Comparison of ENCODE assay signal across 8 cellular contexts in the genomic region with DNA sequence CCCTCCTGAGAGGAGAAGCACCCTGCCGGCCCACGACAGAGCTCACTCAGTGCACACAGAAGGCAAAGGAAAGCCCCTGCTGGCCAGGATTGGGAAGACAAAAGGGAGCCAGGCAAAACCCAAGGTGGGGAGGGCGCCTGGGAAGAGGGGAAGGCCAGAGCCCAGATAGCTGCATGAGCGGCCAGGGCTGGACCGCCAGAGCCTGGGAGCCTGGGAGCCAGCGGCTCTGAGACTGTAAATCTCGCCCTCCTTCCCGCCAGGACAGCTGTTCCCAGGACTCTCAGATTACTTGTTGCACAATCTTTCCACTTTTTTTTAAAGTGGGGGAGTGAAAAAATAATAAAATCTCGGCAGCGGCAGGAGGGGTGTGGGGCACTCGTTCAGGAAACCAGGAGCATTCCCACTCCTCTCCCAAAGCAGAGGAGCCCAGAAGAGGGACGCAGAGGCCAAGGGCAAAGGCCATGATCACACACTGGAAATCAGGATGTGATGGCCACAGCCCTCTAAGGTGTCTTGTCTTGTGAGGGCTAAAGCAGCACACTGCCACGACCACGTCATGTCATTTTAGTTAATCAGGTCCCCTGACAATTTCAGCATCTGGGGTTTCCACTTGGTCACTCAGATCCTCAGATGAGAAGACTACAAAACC. TPM values are rescaled to one million over a fixed set of nuclear protein-coding genes. Genes with fewer than 3 reads are reported as not detected.
DNase-seq lines count a peak whose midpoint lies in the region; ATAC-seq and TF ChIP-seq lines count a peak whose summit lies in the region.

No MANE protein-coding gene starts in this region.

- peaks cover 19% of the 10 kb centered on the region for H3K4me1 Mint-ChIP-seq in Caco-2 (ENCODE audit: low read depth, unreplicated experiment)
- peaks cover 38% of the 10 kb centered on the region for H3K4me1 Mint-ChIP-seq in neural progenitor cell

- H3K27me3 ChIP-seq in Caco-2 (replicated peaks; ENCODE audit: control insufficient read depth, insufficient read depth, low read length) (no peaks in the 10 kb centered on the region), PC-3 (ENCODE audit: low read length) (no peaks in the 10 kb centered on the region), neural progenitor cell (no peaks in the 10 kb centered on the region)

- H3K79me2 ChIP-seq in PC-3 (ENCODE audit: low read length) (peaks cover 50% of the 10 kb centered on the region), neural progenitor cell (ENCODE audit: low read depth) (peaks cover 16% of the 10 kb centered on the region)

- intact Hi-C loops in Caco-2 (cut with micrococcal nuclease; ENCODE audit: unreplicated experiment) = no loop called here
- intact Hi-C loops in PC-3 (cut with micrococcal nuclease) = no loop called here

- TF ChIP-seq CTCF in Caco-2 (IDR thresholded peaks at IDR 0.05; ENCODE audit: insufficient read depth in 1 of 2, low read depth in 1 of 2, low read length in 1 of 2, severe bottlenecking in 1 of 2, unreplicated experiment in 1 of 2) (peak; percentile 43 to 49), PC-3 (conservative IDR thresholded peaks at IDR 0.05; ENCODE audit: low read depth, low read length) (peak; percentile 55), neural progenitor cell (IDR thresholded peaks at IDR 0.05) (peak; percentile 60)

- H3K9ac ChIP-seq in PC-3 (ENCODE audit: low read length) = peak overlapping the region; percentile 34
- H3K9ac ChIP-seq in neural progenitor cell = no peak overlapping the region

- H4K20me1 ChIP-seq in PC-3 (ENCODE audit: low read length) (peaks cover 16% of the 10 kb centered on the region), neural progenitor cell (ENCODE audit: low read depth) (peaks cover 89% of the 10 kb centered on the region)

- H3F3A ChIP-seq in PC-3 (ENCODE audit: low read length, unreplicated experiment) (no peaks in the 10 kb centered on the region), neural progenitor cell (ENCODE audit: low read depth) (peaks cover 27% of the 10 kb centered on the region)

- CTCF ChIA-PET in Caco-2 (lab: Charles Lee) (interaction anchor here (0.6 to 2.3 kb wide), 8 partner anchors 8 to 321 kb away, joined by 3 to 11 read pairs (median 4); no protein-coding TSS in a partner anchor), PC-3 (lab: Charles Lee) (no interaction called here)

- H3K4me1 ChIP-seq in Caco-2 = peaks cover 27% of the 10 kb centered on the region
- H3K4me1 ChIP-seq in PC-3 (ENCODE audit: insufficient read depth, low read length) = peaks cover 31% of the 10 kb centered on the region
- peaks cover 16% of the 10 kb centered on the region for H3K4me1 ChIP-seq in neural progenitor cell

- ATAC-seq in PC-3 = peak; percentile 36
- ATAC-seq in esophagus mucosa = peak; percentile 9
- no peak for ATAC-seq in GM18867 (IDR thresholded peaks at IDR 0.05; ENCODE audit: unreplicated experiment)
- no peak for ATAC-seq in activated CD4-positive, CD25-positive, alpha-beta regulatory T cell treated with anti-CD3 and anti-CD28 coated beads, Interleukin-2, amount 50 U/mL, for 24 hours

- POLR2A ChIA-PET in Caco-2 (lab: Charles Lee) = no interaction called here
- POLR2A ChIA-PET in PC-3 (lab: Charles Lee; ENCODE audit: unreplicated experiment) = interaction anchor here (0.6 kb wide), 1 partner anchor 31 kb away, joined by 6 read pairs; no protein-coding TSS in a partner anchor

- no peak overlapping the region for H3K4me3 Mint-ChIP-seq in Caco-2 (ENCODE audit: unreplicated experiment)
- peak overlapping the region; percentile 50 for H3K4me3 Mint-ChIP-seq in neural progenitor cell

- no TSS peak for BruUV-seq in Caco-2 (replicated peaks; lab: Mats Ljungman, UMichigan)
- BruUV-seq in PC-3 (replicated peaks; lab: Mats Ljungman, UMichigan) = no TSS peak

- H3K9me3 ChIP-seq in Caco-2 (no peaks in the 10 kb centered on the region), PC-3 (ENCODE audit: low read length) (no peaks in the 10 kb centered on the region), neural progenitor cell (ENCODE audit: low read depth) (no peaks in the 10 kb centered on the region)

- H3K27ac Mint-ChIP-seq in Caco-2 (ENCODE audit: unreplicated experiment) (no peak overlapping the region), neural progenitor cell (peak overlapping the region; percentile 87)

- H3K4me3 ChIP-seq in Caco-2 (ENCODE audit: low read depth, low read length) (no peak overlapping the region), PC-3 (ENCODE audit: low read length) (no peak overlapping the region), neural progenitor cell (no peak overlapping the region)

- H3K4me2 ChIP-seq in PC-3 (ENCODE audit: low read length) (no peak overlapping the region), neural progenitor cell (peak overlapping the region; percentile 43)

- H3K27me3 Mint-ChIP-seq in Caco-2 (ENCODE audit: insufficient read depth, unreplicated experiment) (no peaks in the 10 kb centered on the region), neural progenitor cell (ENCODE audit: insufficient read depth, low read depth) (peaks cover 9% of the 10 kb centered on the region)

- no peaks in the 10 kb centered on the region for H3K9me2 ChIP-seq in PC-3 (replicated peaks; ENCODE audit: low read length)

- H3K36me3 Mint-ChIP-seq in Caco-2 (ENCODE audit: insufficient read depth, unreplicated experiment) (peaks cover 93% of the 10 kb centered on the region), neural progenitor cell (peaks cover 34% of the 10 kb centered on the region)

- H2AFZ ChIP-seq in PC-3 (ENCODE audit: low read length) (no peak overlapping the region), neural progenitor cell (replicated peaks) (no peak overlapping the region)

- DNase-seq in Caco-2 = peak; percentile 53 to 60
- peak; percentile 55 for DNase-seq in PC-3
- peak; percentile 88 for DNase-seq in neural progenitor cell (ENCODE audit: low spot score)
- DNase-seq in KG1 (lab: John Stamatoyannopoulos, UW) = no peak
- no peak for DNase-seq in activated CD4-positive, alpha-beta T cell treated with anti-CD3 and anti-CD28 coated beads, Interleukin-2, amount 50 U/mL, for 48 hours

- H3K9me3 Mint-ChIP-seq in Caco-2 (ENCODE audit: unreplicated experiment) (no peaks in the 10 kb centered on the region), neural progenitor cell (no peaks in the 10 kb centered on the region)

- H3K36me3 ChIP-seq in Caco-2 (ENCODE audit: control insufficient read depth, insufficient read depth, low read length) (peaks cover 16% of the 10 kb centered on the region), PC-3 (ENCODE audit: low read depth, low read length) (peaks cover 67% of the 10 kb centered on the region), neural progenitor cell (peaks cover 3% of the 10 kb centered on the region)

- H3K27ac ChIP-seq in PC-3 (ENCODE audit: low read length) (peak overlapping the region; percentile 60), neural progenitor cell (peak overlapping the region; percentile 18)

RNA-seq across cellular contexts. Expression of a gene that starts 19.6 kb away (rescaled TPM):
- total RNA-seq in Caco-2 (2022) = 0.97 and 1.2 TPM in 2 replicates
- not detected in 2 replicates for total RNA-seq in PC-3 (2014; rRNA removed)
- total RNA-seq in esophagus mucosa = 34.6 TPM
- total RNA-seq in neural progenitor cell (ENCODE audit: low replicate concordance) = 2.2 and 2.3 TPM in 2 replicates

RNA-seq across cellular contexts. Expression of a gene that starts 51.1 kb away (rescaled TPM):
- total RNA-seq in Caco-2 (2022) (53.5 and 60.6 TPM in 2 replicates), PC-3 (2014; rRNA removed) (21.5 and 28.1 TPM in 2 replicates), esophagus mucosa (149 TPM), neural progenitor cell (ENCODE audit: low replicate concordance) (17.1 and 71.8 TPM in 2 replicates)

Comparison
In these comparisons a context has a peak if more than half of its experiments do, and no peak if none do; other contexts are left out.
1. DNase-seq: peak in Caco-2 (2 of 2), PC-3 (single experiment) and neural progenitor cell (single experiment); none in KG1 (single experiment) and activated CD4-positive, alpha-beta T cell treated with anti-CD3 and anti-CD28 coated beads, Interleukin-2, amount 50 U/mL, for 48 hours (0 of 2).
2. ATAC-seq: peak in PC-3 (single experiment) and esophagus mucosa (single experiment); none in GM18867 (single experiment) and activated CD4-positive, CD25-positive, alpha-beta regulatory T cell treated with anti-CD3 and anti-CD28 coated beads, Interleukin-2, amount 50 U/mL, for 24 hours (0 of 2).
3. RNA of a gene that starts 19.6 kb away (total RNA-seq): 34.6 TPM in esophagus mucosa (single experiment); 2.2 to 2.3 TPM in neural progenitor cell, 0.97 to 1.2 TPM in Caco-2 and not detected in PC-3; every median in the first group is over 10 times any median in the second.
4. Peak in every context shown above with its lines, with median percentiles within 50 percentile points of each other: CTCF ChIP-seq.